Comparison of ENCODE assay signal across 8 cellular contexts in genomic region chr20:37095108-37095608, GRCh38. TPM values are rescaled to one million over a fixed set of nuclear protein-coding genes. Genes with fewer than 3 reads are reported as not detected.
DNase-seq lines count a peak whose midpoint lies in the region; ATAC-seq and TF ChIP-seq lines count a peak whose summit lies in the region.

No MANE protein-coding gene starts in this region.

- H3K36me3 ChIP-seq in adrenal gland (replicated peaks in 1 of 2) (no peaks in the 10 kb centered on the region), iPS-20b (ENCODE audit: insufficient read depth, low read depth, low read length) (peaks cover 32% of the 10 kb centered on the region)

- peak; percentile 15 for ATAC-seq in HG03039 (IDR thresholded peaks at IDR 0.05; ENCODE audit: unreplicated experiment)
- no peak for ATAC-seq in HG02798 (IDR thresholded peaks at IDR 0.05; ENCODE audit: poor library complexity, unreplicated experiment)

- WGBS in adrenal gland, 4 donors: 1 to 5% (median 2%) methylated on average over 19 of the region's 19 CpGs

- POLR2A ChIA-PET in RWPE1 (lab: Yijun Ruan, JAX; ENCODE audit: low non-redundant PET): interaction anchor here (0.5 to 1.9 kb wide), 8 partner anchors 10 to 553 kb away, joined by 3 to 7 read pairs (median 4); partner anchors contain the start of genes MROH8 and RPN2

- intact Hi-C loops in adrenal gland (cut with DNase I): no loop called here

- DNase-seq in SIG-M5 treated with dmso at 0.1 percent for 504 hours (lab: John Stamatoyannopoulos, UW; ENCODE audit: unreplicated experiment) (peak; percentile 51), SIG-M5 (lab: John Stamatoyannopoulos, UW) (no peak), RWPE1 (ENCODE audit: low spot score) (peak; percentile 46), adrenal gland (peak in 2 of 7 donors; percentile 4 to 17)
- peak; percentile 48 for DNase-seq in stimulated activated CD4-positive, alpha-beta T cell treated with anti-CD3 and anti-CD28 coated beads, Interleukin-1b, Interleukin-23, amount 100 ng/mL, for 48 hours

- no peaks in the 10 kb centered on the region for H3K27me3 ChIP-seq in adrenal gland
- no peaks in the 10 kb centered on the region for H3K27me3 ChIP-seq in iPS-20b (ENCODE audit: insufficient read depth, low read length)

- H3K9me3 ChIP-seq in adrenal gland (replicated peaks in 1 of 3) (no peaks in the 10 kb centered on the region), iPS-20b (ENCODE audit: insufficient read depth, low read depth, low read length) (no peaks in the 10 kb centered on the region)

- TF ChIP-seq CTCF in RWPE1 (conservative IDR thresholded peaks at IDR 0.05; ENCODE audit: low read depth) (no peak), adrenal gland (IDR thresholded peaks at IDR 0.05) (no peak)

- H3K9ac ChIP-seq in iPS-20b (ENCODE audit: low read depth, low read length): peak overlapping the region; percentile 100

- CTCF ChIA-PET in RWPE1 (lab: Yijun Ruan, JAX): interaction anchor here (0.5 to 1.9 kb wide), 10 partner anchors 9 to 442 kb away, joined by 3 to 6 read pairs (median 4); no protein-coding TSS in a partner anchor

- H3K4me3 ChIP-seq in adrenal gland: peak overlapping the region in 3 of 4 donors; percentile 37 to 96 (median 88)
- peak overlapping the region; percentile 95 for H3K4me3 ChIP-seq in iPS-20b (ENCODE audit: low read length)

- H3K4me1 ChIP-seq in adrenal gland (replicated peaks in 1 of 2): peaks cover 0 to 16% of the 10 kb centered on the region in 2 donors
- peaks cover 9% of the 10 kb centered on the region; the same call in 1 of the 2 replicates for H3K4me1 ChIP-seq in iPS-20b (ENCODE audit: insufficient read depth, low read length)

- TF ChIP-seq POLR2A in adrenal gland (IDR thresholded peaks at IDR 0.05): no peak

- peak overlapping the region; percentile 84 for H3K27ac ChIP-seq in RWPE1
- H3K27ac ChIP-seq in adrenal gland: peak overlapping the region in 1 of 5 donors; percentile 70
- H3K27ac ChIP-seq in iPS-20b (ENCODE audit: low read length): peak overlapping the region; percentile 98

RNA-seq across cellular contexts. Expression of gene RBL1, which starts 0.6 kb away (rescaled TPM):
- total RNA-seq in adrenal gland: 1 to 10 TPM in 7 of 8 donors, under 1 TPM in 1; 0.91 to 9.0 (median 6.0) TPM
- 1 to 10 TPM; 1.1 to 4.6 (median 1.8) TPM for polyA plus RNA-seq in adrenal gland
